8 cellular contexts compared by ENCODE assay signal in genomic region chr2:30422437-30422805, GRCh38. TPM values are rescaled to one million over a fixed set of nuclear protein-coding genes. Genes with fewer than 3 reads are reported as not detected.
DNase-seq lines count a peak whose midpoint lies in the region; ATAC-seq and TF ChIP-seq lines count a peak whose summit lies in the region.

No MANE protein-coding gene starts in this region.

- H3K79me2 ChIP-seq in hepatocyte = no peaks in the 10 kb centered on the region

- H3K36me3 ChIP-seq in MG63 (no peaks in the 10 kb centered on the region), hepatocyte (replicated peaks; ENCODE audit: insufficient read depth, low read depth) (no peaks in the 10 kb centered on the region)

- H3K4me2 ChIP-seq in hepatocyte = peak overlapping the region; percentile 56

- DNase-seq in NCI-H2107 (lab: John Stamatoyannopoulos, UW) = peak; percentile 6
- DNase-seq in NCI-H2107 treated with DMSO at 0.1 percent for 48 hours (lab: John Stamatoyannopoulos, UW; ENCODE audit: unreplicated experiment) = no peak
- DNase-seq in MG63 = peak; percentile 56
- peak; percentile 43 for DNase-seq in activated T-helper 1 cell treated with Interleukin-2 at 50 U/mL for 16 hours (ENCODE audit: low read depth)
- peak; percentile 51 for DNase-seq in hepatocyte (ENCODE audit: low spot score)
- DNase-seq in stimulated activated CD8-positive, alpha-beta memory T cell treated with anti-CD3 and anti-CD28 coated beads, Interleukin-12 subunit alpha, Interleukin-12 subunit beta, amount 100 ng/mL, for 4 hours (ENCODE audit: low read depth) = peak; percentile 66
- DNase-seq in NCI-H2171 (lab: John Stamatoyannopoulos, UW) = no peak

- H3K4me3 ChIP-seq in MG63 = no peak overlapping the region
- no peak overlapping the region for H3K4me3 ChIP-seq in hepatocyte

- 54% methylated on average over 4 of the region's 4 CpGs for WGBS in hepatocyte (ENCODE audit: low lambda C conversion rate, missing lambda C conversion rate)

- H4K20me1 ChIP-seq in hepatocyte (ENCODE audit: insufficient read depth, poor library complexity, severe bottlenecking) = no peaks in the 10 kb centered on the region

- no peak overlapping the region for H2AFZ ChIP-seq in hepatocyte

- H3K27ac ChIP-seq in hepatocyte = peak overlapping the region; percentile 88

- no peak for ATAC-seq in HG03025 (IDR thresholded peaks at IDR 0.05; ENCODE audit: low FRiP score, unreplicated experiment)

- H3K4me1 ChIP-seq in hepatocyte (ENCODE audit: insufficient read depth) = peaks cover 25% of the 10 kb centered on the region

- H3K9me2 ChIP-seq in hepatocyte (replicated peaks; ENCODE audit: insufficient read depth) = no peaks in the 10 kb centered on the region

- no peaks in the 10 kb centered on the region for H3K9me3 ChIP-seq in MG63
- no peaks in the 10 kb centered on the region for H3K9me3 ChIP-seq in hepatocyte (ENCODE audit: low read depth)

- H3K27me3 ChIP-seq in MG63 (no peaks in the 10 kb centered on the region), hepatocyte (no peaks in the 10 kb centered on the region)

- no peak for TF ChIP-seq CTCF in hepatocyte (IDR thresholded peaks at IDR 0.05; ENCODE audit: poor library complexity)

RNA-seq across cellular contexts. Expression of gene LCLAT1, which starts 24.6 kb away (rescaled TPM):
- 12.0 and 22.1 TPM in 2 replicates for total RNA-seq in MG63 (2014; rRNA removed; shearing (Covaris generic); ENCODE audit: low replicate concordance)
- total RNA-seq in hepatocyte = 13.6 and 15.4 TPM in 2 replicates
- 9.8 and 10.1 TPM in 2 replicates for polyA plus RNA-seq in hepatocyte

Comparison
In these comparisons a context has a peak if more than half of its experiments do, and no peak if none do; other contexts are left out.
1. DNase-seq: peak in NCI-H2107 (single experiment), MG63 (single experiment), activated T-helper 1 cell treated with Interleukin-2 at 50 U/mL for 16 hours (single experiment), hepatocyte (single experiment) and stimulated activated CD8-positive, alpha-beta memory T cell treated with anti-CD3 and anti-CD28 coated beads, Interleukin-12 subunit alpha, Interleukin-12 subunit beta, amount 100 ng/mL, for 4 hours (single experiment); none in NCI-H2107 treated with DMSO at 0.1 percent for 48 hours (single experiment) and NCI-H2171 (single experiment).